2 cellular contexts compared by ENCODE assay signal in genomic region chr20:1853472-1853871, GRCh38.
TF ChIP-seq lines count a peak whose summit lies in the region.

No MANE protein-coding gene starts in this region.

TF ChIP-seq in HepG2, 621 proteins besides CTCF, POLR2A, EP300 and RAD21:
- TF ChIP-seq SNAPC2 (CRISPR knock-in tag; IDR thresholded peaks at IDR 0.05): no peak
- no peak for TF ChIP-seq ZNF570 (CRISPR knock-in tag; IDR thresholded peaks at IDR 0.05; ENCODE audit: borderline replicate concordance)
- TF ChIP-seq GPBP1L1 (CRISPR knock-in tag; IDR thresholded peaks at IDR 0.05): no peak
- TF ChIP-seq HNF4G (IDR thresholded peaks at IDR 0.05; ENCODE audit: borderline replicate concordance, low read depth, low read length): peak; percentile 63
- no peak for TF ChIP-seq HNF4G (CRISPR knock-in tag; IDR thresholded peaks at IDR 0.05; ENCODE audit: borderline replicate concordance, low read depth)
- no peak for TF ChIP-seq ZNF160 (CRISPR knock-in tag; IDR thresholded peaks at IDR 0.05)
- TF ChIP-seq ZNF747 (CRISPR knock-in tag; IDR thresholded peaks at IDR 0.05; ENCODE audit: borderline replicate concordance): no peak
- 0 out of 2 replicates have a peak, but pooled peaks have one; percentile 13 for TF ChIP-seq HNF4A (CRISPR knock-in tag; IDR thresholded peaks at IDR 0.05)

TF ChIP-seq in WTC11, 78 proteins besides CTCF, POLR2A, EP300 and RAD21:
- no peak for TF ChIP-seq ZNF671 (CRISPR knock-in tag; IDR thresholded peaks at IDR 0.05)
- no peak for TF ChIP-seq USF2 (CRISPR knock-in tag; IDR thresholded peaks at IDR 0.05)
- TF ChIP-seq ZNF423 (CRISPR knock-in tag; IDR thresholded peaks at IDR 0.05): no peak
- no peak for TF ChIP-seq KAT7 (CRISPR knock-in tag; IDR thresholded peaks at IDR 0.05; ENCODE audit: borderline replicate concordance)
- no peak for TF ChIP-seq STAT6 (CRISPR knock-in tag; conservative IDR thresholded peaks at IDR 0.05; ENCODE audit: low read depth)
- TF ChIP-seq ZNF425 (CRISPR knock-in tag; conservative IDR thresholded peaks at IDR 0.05): no peak
- TF ChIP-seq E2F4 (CRISPR knock-in tag; IDR thresholded peaks at IDR 0.05; ENCODE audit: borderline replicate concordance, low read depth): no peak
- no peak for TF ChIP-seq HMGXB4 (CRISPR knock-in tag; IDR thresholded peaks at IDR 0.05)
- TF ChIP-seq ZBTB21 (CRISPR knock-in tag; IDR thresholded peaks at IDR 0.05; ENCODE audit: borderline replicate concordance): no peak
- TF ChIP-seq ARID4B (CRISPR knock-in tag; IDR thresholded peaks at IDR 0.05; ENCODE audit: borderline replicate concordance): no peak
